In genomic region chr1:154557248-154557938, GRCh38 we compare ENCODE assay signal across 7 cellular contexts. TPM values are rescaled to one million over a fixed set of nuclear protein-coding genes. Genes with fewer than 3 reads are reported as not detected.
DNase-seq lines count a peak whose midpoint lies in the region; ATAC-seq, FAIRE-seq and TF ChIP-seq lines count a peak whose summit lies in the region.

No MANE protein-coding gene starts in this region.

- no peaks in the 10 kb centered on the region for H3K9me3 ChIP-seq in iPS DF 6.9 (ENCODE audit: control insufficient read depth, insufficient read depth, low read length)

- peaks cover 6% of the 10 kb centered on the region; the same call in 1 of the 2 replicates for H3K4me1 ChIP-seq in iPS DF 6.9 (ENCODE audit: control insufficient read depth, insufficient read depth, low read length)

- H3K27ac Mint-ChIP-seq in activated CD4-positive, alpha-beta memory T cell treated with anti-CD3 and anti-CD28 coated beads for 36 hours = peak overlapping the region; percentile 86
- H3K27ac Mint-ChIP-seq in stimulated activated effector memory CD8-positive, alpha-beta T cell treated with anti-CD3 and anti-CD28 coated beads, Interleukin-12 subunit alpha, Interleukin-12 subunit beta, amount 100 ng/mL, for 72 hours = peak overlapping the region; percentile 95

- POLR2A ChIA-PET in activated CD4-positive, alpha-beta memory T cell treated with anti-CD3 and anti-CD28 coated beads for 36 hours (lab: Charles Lee) = no interaction called here

- H3K36me3 ChIP-seq in iPS DF 6.9 (ENCODE audit: control insufficient read depth, insufficient read depth, low read length) = peaks cover 22% of the 10 kb centered on the region

- no CpG with 5 or more reads among the region's 7 CpGs for WGBS in iPS DF 6.9 (ENCODE audit: insufficient coverage, insufficient read length)

- intact Hi-C loops in activated CD4-positive, alpha-beta memory T cell treated with anti-CD3 and anti-CD28 coated beads for 36 hours (cut with micrococcal nuclease) = loop anchor here (5.0 kb wide), 1 partner anchor 205 kb away; no protein-coding TSS in a partner anchor

- CTCF ChIA-PET in activated CD4-positive, alpha-beta memory T cell treated with anti-CD3 and anti-CD28 coated beads for 36 hours (lab: Charles Lee) = interaction anchor here (0.6 to 3.3 kb wide), 5 partner anchors 11 to 223 kb away, joined by 3 to 12 read pairs (median 3); no protein-coding TSS in a partner anchor

- FAIRE-seq in frontal cortex (lab: Jason Lieb, UNC) (no peak), HTR-8/SVneo (lab: Jason Lieb, UNC) (no peak)

- H3K27ac ChIP-seq in HL-60 (replicated peaks) (peak overlapping the region; percentile 84), iPS DF 6.9 (ENCODE audit: low read length) (no peak overlapping the region)

- H3K4me3 Mint-ChIP-seq in activated CD4-positive, alpha-beta memory T cell treated with anti-CD3 and anti-CD28 coated beads for 36 hours = peak overlapping the region; percentile 88
- H3K4me3 Mint-ChIP-seq in stimulated activated effector memory CD8-positive, alpha-beta T cell treated with anti-CD3 and anti-CD28 coated beads, Interleukin-12 subunit alpha, Interleukin-12 subunit beta, amount 100 ng/mL, for 72 hours = peak overlapping the region; percentile 89

- peaks cover 38% of the 10 kb centered on the region for H3K36me3 Mint-ChIP-seq in activated CD4-positive, alpha-beta memory T cell treated with anti-CD3 and anti-CD28 coated beads for 36 hours
- peaks cover 71% of the 10 kb centered on the region for H3K36me3 Mint-ChIP-seq in stimulated activated effector memory CD8-positive, alpha-beta T cell treated with anti-CD3 and anti-CD28 coated beads, Interleukin-12 subunit alpha, Interleukin-12 subunit beta, amount 100 ng/mL, for 72 hours

- DNase-seq in HL-60 (ENCODE audit: low read depth in 1 of 2, low spot score in 1 of 2) (no peak), iPS DF 6.9 (ENCODE audit: low read depth, low spot score) (no peak), frontal cortex (ENCODE audit: low spot score in 2 of 2) (no peak), HTR-8/SVneo (ENCODE audit: insufficient read length, low spot score) (no peak)
- DNase-seq in activated CD4-positive, alpha-beta memory T cell treated with anti-CD3 and anti-CD28 coated beads for 36 hours = no peak
- DNase-seq in stimulated activated effector memory CD8-positive, alpha-beta T cell treated with anti-CD3 and anti-CD28 coated beads, Interleukin-12 subunit alpha, Interleukin-12 subunit beta, amount 100 ng/mL, for 72 hours (ENCODE audit: low spot score in 2 of 2) = no peak

- no peaks in the 10 kb centered on the region for H3K9me3 Mint-ChIP-seq in activated CD4-positive, alpha-beta memory T cell treated with anti-CD3 and anti-CD28 coated beads for 36 hours
- no peaks in the 10 kb centered on the region for H3K9me3 Mint-ChIP-seq in stimulated activated effector memory CD8-positive, alpha-beta T cell treated with anti-CD3 and anti-CD28 coated beads, Interleukin-12 subunit alpha, Interleukin-12 subunit beta, amount 100 ng/mL, for 72 hours

- H3K4me3 ChIP-seq in HL-60 (replicated peaks; ENCODE audit: insufficient read depth, low read length) (peak overlapping the region; percentile 83), iPS DF 6.9 (ENCODE audit: low read length) (peak overlapping the region; percentile 55; the same call in 1 of the 2 replicates)

- no peaks in the 10 kb centered on the region for H3K27me3 Mint-ChIP-seq in activated CD4-positive, alpha-beta memory T cell treated with anti-CD3 and anti-CD28 coated beads for 36 hours

- peaks cover 28% of the 10 kb centered on the region for H3K4me1 Mint-ChIP-seq in activated CD4-positive, alpha-beta memory T cell treated with anti-CD3 and anti-CD28 coated beads for 36 hours (ENCODE audit: low read depth)
- H3K4me1 Mint-ChIP-seq in stimulated activated effector memory CD8-positive, alpha-beta T cell treated with anti-CD3 and anti-CD28 coated beads, Interleukin-12 subunit alpha, Interleukin-12 subunit beta, amount 100 ng/mL, for 72 hours = peaks cover 50% of the 10 kb centered on the region

- H3K27me3 ChIP-seq in HL-60 (ENCODE audit: insufficient read depth, poor library complexity, severe bottlenecking) (no peaks in the 10 kb centered on the region), iPS DF 6.9 (ENCODE audit: control insufficient read depth, insufficient read depth, low read length) (no peaks in the 10 kb centered on the region)

- no peak for TF ChIP-seq CTCF in HL-60 (IDR thresholded peaks at IDR 0.05; ENCODE audit: insufficient read depth, low read length)

- ATAC-seq in stimulated activated effector memory CD8-positive, alpha-beta T cell treated with anti-CD3 and anti-CD28 coated beads, Interleukin-12 subunit alpha, Interleukin-12 subunit beta, amount 100 ng/mL, for 72 hours = no peak
- ATAC-seq in activated CD4-positive, CD25-positive, alpha-beta regulatory T cell treated with anti-CD3 and anti-CD28 coated beads, Interleukin-2, amount 50 U/mL, for 24 hours = no peak

RNA-seq across cellular contexts. Expression of gene UBE2Q1, which starts 1.1 kb away (rescaled TPM):
- total RNA-seq in activated CD4-positive, alpha-beta memory T cell treated with anti-CD3 and anti-CD28 coated beads for 36 hours = 10 to 100 TPM; 82.5 to 86.2 TPM
- total RNA-seq in frontal cortex = 25.3 TPM

RNA-seq across cellular contexts. Expression of gene CHRNB2, which starts 10.2 kb away (rescaled TPM):
- not detected for total RNA-seq in activated CD4-positive, alpha-beta memory T cell treated with anti-CD3 and anti-CD28 coated beads for 36 hours
- total RNA-seq in frontal cortex = 17.9 TPM

RNA-seq across cellular contexts. Expression of gene ADAR, which starts 50.6 kb away (rescaled TPM):
- total RNA-seq in activated CD4-positive, alpha-beta memory T cell treated with anti-CD3 and anti-CD28 coated beads for 36 hours = 100 to 1,000 TPM; 270 to 289 TPM
- total RNA-seq in frontal cortex = 63.2 TPM

RNA-seq across cellular contexts. Expression of gene SHE, which starts 55.2 kb away (rescaled TPM):
- under 1 TPM in 1 of 2 experiments, not detected in 1; 0.07 TPM for total RNA-seq in activated CD4-positive, alpha-beta memory T cell treated with anti-CD3 and anti-CD28 coated beads for 36 hours
- total RNA-seq in frontal cortex = 2.0 TPM

RNA-seq across cellular contexts. Expression of gene TDRD10, which starts 55.4 kb away (rescaled TPM):
- total RNA-seq in activated CD4-positive, alpha-beta memory T cell treated with anti-CD3 and anti-CD28 coated beads for 36 hours = not detected
- total RNA-seq in frontal cortex = 0.41 TPM

Comparison
In these comparisons a context has a peak if more than half of its experiments do, and no peak if none do; other contexts are left out.
1. RNA of gene CHRNB2, which starts 10.2 kb away (total RNA-seq): 17.9 TPM in frontal cortex (single experiment); not detected in activated CD4-positive, alpha-beta memory T cell treated with anti-CD3 and anti-CD28 coated beads for 36 hours; every median in the first group is over 10 times any median in the second.